30 cellular contexts compared by ENCODE assay signal in the genomic region with DNA sequence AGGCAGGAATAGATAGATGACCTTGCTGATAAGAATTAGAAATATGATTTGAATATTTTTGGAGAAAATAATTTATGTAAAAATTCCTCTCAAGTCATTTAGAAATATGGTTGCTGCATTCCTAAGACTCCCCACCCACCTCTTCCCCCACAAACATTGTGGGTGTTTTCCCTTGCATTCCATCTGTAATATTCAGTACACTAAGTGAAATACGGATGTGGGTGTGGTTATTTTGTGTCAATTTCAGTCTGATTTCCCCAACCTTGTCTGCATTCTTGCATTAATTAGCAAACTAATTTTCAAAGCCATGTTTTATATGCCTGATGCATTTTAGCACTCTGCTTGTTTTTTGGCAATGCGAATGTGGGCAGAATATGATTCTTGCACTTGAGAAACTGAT.
DNase-seq lines count a peak whose midpoint lies in the region; ATAC-seq, FAIRE-seq and TF ChIP-seq lines count a peak whose summit lies in the region.
"Had no signal": no experiment of that assay in that cellular context is flagged by ENCODE, and none has a peak within 500 bp of the region (broad histone marks: within the 10 kb centered on the region; RNA-seq: fewer than 3 reads in every experiment).

No MANE protein-coding gene starts in this region.

- H3K9ac ChIP-seq in mammary epithelial cell (ENCODE audit: insufficient read depth, low read length) (no peak overlapping the region), keratinocyte (ENCODE audit: control insufficient read depth, extremely low read depth, insufficient read depth, low read length) (peak overlapping the region; percentile 49)

- no TSS peak for BruUV-seq in mammary epithelial cell (replicated peaks; lab: Mats Ljungman, UMichigan)

- FAIRE-seq in keratinocyte (lab: Jason Lieb, UNC): peak; percentile 29
- FAIRE-seq: A549, GM18507, K562 had no signal

- H3K9me3 ChIP-seq in mammary epithelial cell (replicated peaks; ENCODE audit: insufficient read depth, low read length) (no peaks in the 10 kb centered on the region), keratinocyte (ENCODE audit: control insufficient read depth, low read depth, low read length) (no peaks in the 10 kb centered on the region), Peyer's patch (no peaks in the 10 kb centered on the region), right cardiac atrium (ENCODE audit: control insufficient read depth, low read length) (no peaks in the 10 kb centered on the region)
- H3K9me3 ChIP-seq: A549, Caco-2 had no signal

- H3K4me1 ChIP-seq in mammary epithelial cell (ENCODE audit: insufficient read depth, low read length): peaks cover 9% of the 10 kb centered on the region
- H3K4me1 ChIP-seq in keratinocyte (ENCODE audit: control insufficient read depth, extremely low read depth, insufficient read depth, low read length): peaks cover 30% of the 10 kb centered on the region
- H3K4me1 ChIP-seq in Peyer's patch: no peaks in the 10 kb centered on the region
- no peaks in the 10 kb centered on the region for H3K4me1 ChIP-seq in right cardiac atrium (ENCODE audit: control insufficient read depth, insufficient read depth, low read length)
- H3K4me1 ChIP-seq: A549, Caco-2 had no signal

- intact Hi-C loops in mammary epithelial cell (cut with micrococcal nuclease) (loop anchor here (2.0 kb wide), 1 partner anchor 70 kb away; no protein-coding TSS in a partner anchor), right cardiac atrium (cut with DNase I) (no loop called here)

- no peak overlapping the region for H3K4me3 ChIP-seq in Jurkat, Clone E6-1 (ENCODE audit: low read length)
- H3K4me3 ChIP-seq in mammary epithelial cell (replicated peaks in 1 of 3; ENCODE audit: insufficient read depth in 1 of 3, low read depth in 2 of 3, low read length in 3 of 3): no peak overlapping the region
- peak overlapping the region in 2 of 3 experiments; percentile 17 to 32 for H3K4me3 ChIP-seq in keratinocyte (ENCODE audit: control insufficient read depth in 2 of 3, extremely low read depth in 1 of 3, insufficient read depth in 2 of 3, low read depth in 1 of 3, low read length in 3 of 3)
- H3K4me3 ChIP-seq in Peyer's patch: no peak overlapping the region
- H3K4me3 ChIP-seq in right cardiac atrium (ENCODE audit: low read length): no peak overlapping the region
- H3K4me3 ChIP-seq: A549, K562, PC-9, SK-N-MC had no signal

- ATAC-seq in HG03442 (IDR thresholded peaks at IDR 0.05; ENCODE audit: unreplicated experiment): no peak
- ATAC-seq in right cardiac atrium: no peak
- ATAC-seq: A549; CD8-positive, alpha-beta T cell; HCT116; K562 had no signal

- dilution Hi-C loops in mammary epithelial cell (cut with HindIII; ENCODE audit: low sequenced_read_pairs) (no loop called here), keratinocyte (cut with MboI; ENCODE audit: extremely low pct_ligation_motif_present, low sequenced_read_pairs) (no loop called here)

- H2AFZ ChIP-seq in mammary epithelial cell (ENCODE audit: low read depth, low read length) (no peak overlapping the region), keratinocyte (ENCODE audit: control insufficient read depth, low read length) (no peak overlapping the region)
- H2AFZ ChIP-seq: PC-9 had no signal

- 43% methylated on average over 2 of the region's 2 CpGs for WGBS in mammary epithelial cell (ENCODE audit: low coverage, missing lambda C conversion rate)
- WGBS in right cardiac atrium: 72% methylated on average over 2 of the region's 2 CpGs

- H4K20me1 ChIP-seq in mammary epithelial cell (ENCODE audit: insufficient read depth, low read length) (no peaks in the 10 kb centered on the region), keratinocyte (ENCODE audit: control insufficient read depth, extremely low read depth, insufficient read depth, low read length) (no peaks in the 10 kb centered on the region)

- H3K79me2 ChIP-seq in mammary epithelial cell (ENCODE audit: insufficient read depth, low read length): no peaks in the 10 kb centered on the region
- no peaks in the 10 kb centered on the region for H3K79me2 ChIP-seq in keratinocyte (ENCODE audit: control insufficient read depth, insufficient read depth, low read length)

- H3K36me3 ChIP-seq in mammary epithelial cell (ENCODE audit: insufficient read depth, low read length) (no peaks in the 10 kb centered on the region), keratinocyte (ENCODE audit: control insufficient read depth in 2 of 2, extremely low read depth in 1 of 2, insufficient read depth in 2 of 2, low read length in 2 of 2) (no peaks in the 10 kb centered on the region), Peyer's patch (no peaks in the 10 kb centered on the region)

- TF ChIP-seq POLR2A in Peyer's patch (IDR thresholded peaks at IDR 0.05): no peak

- peak; percentile 17 for DNase-seq in Jurkat, Clone E6-1 (ENCODE audit: low read depth, low spot score)
- DNase-seq in mammary epithelial cell (peak; percentile 55), keratinocyte (ENCODE audit: low read depth, low spot score) (peak; percentile 50), Peyer's patch (no peak), right cardiac atrium (no peak), NCI-H1105 (lab: John Stamatoyannopoulos, UW) (no peak)
- DNase-seq: Caco-2; CD8-positive, alpha-beta T cell; DMS 273 treated with DMSO at 0.1 percent for 48 hours; DMS79 treated with DMSO at 0.1 percent for 48 hours; Kasumi-1; MV-4-11; NCI-H1105 treated with DMSO at 0.1 percent for 48 hours; NCI-H146; NCI-H1930; NCI-H2107; NCI-H446; NCI-H524 treated with DMSO at 0.1 percent for 48 hours; NK-92 treated with Interleukin-12 subunit alpha and Interleukin-12 subunit beta, amount 100 ng/mL, for 24 hours; PC-9; RPMI8226; SHP77 treated with DMSO at 0.1 percent for 48 hours; SW 1271 had no signal

- TF ChIP-seq CTCF in mammary epithelial cell (conservative IDR thresholded peaks at IDR 0.05 in 1 of 2, IDR thresholded peaks at IDR 0.05 in 1 of 2; ENCODE audit: extremely low read depth in 1 of 2, insufficient read depth in 1 of 2, low read depth in 1 of 2, low read length in 2 of 2) (no peak), keratinocyte (optimal IDR thresholded peaks at IDR 0.05 in 1 of 3, IDR thresholded peaks at IDR 0.05 in 1 of 3, conservative IDR thresholded peaks at IDR 0.05 in 1 of 3; ENCODE audit: extremely low read depth in 1 of 3, insufficient read depth in 2 of 3, low read length in 3 of 3) (no peak), Peyer's patch (IDR thresholded peaks at IDR 0.05) (no peak)

- CTCF ChIA-PET in mammary epithelial cell (lab: Charles Lee; ENCODE audit: low non-redundant PET): no interaction called here

- in situ Hi-C loops in mammary epithelial cell (cut with MboI; ENCODE audit: low sequenced_read_pairs in 2 of 2): no loop called here

- H3K4me2 ChIP-seq in mammary epithelial cell (ENCODE audit: insufficient read depth, low read depth, low read length) (no peak overlapping the region), keratinocyte (ENCODE audit: control insufficient read depth, extremely low read depth, insufficient read depth, low read depth, low read length) (peak overlapping the region; percentile 79)
- H3K4me2 ChIP-seq: A549, PC-9 had no signal

- H3K9me1 ChIP-seq in keratinocyte (ENCODE audit: control insufficient read depth, extremely low read depth, insufficient read depth, low read length): no peaks in the 10 kb centered on the region

- H3K27me3 ChIP-seq in mammary epithelial cell (ENCODE audit: insufficient read depth, low read length) (no peaks in the 10 kb centered on the region), keratinocyte (ENCODE audit: control insufficient read depth, extremely low read depth, insufficient read depth, low read length) (no peaks in the 10 kb centered on the region), Peyer's patch (no peaks in the 10 kb centered on the region), right cardiac atrium (ENCODE audit: control insufficient read depth, insufficient read depth) (no peaks in the 10 kb centered on the region)

- H3K27ac ChIP-seq in mammary epithelial cell (ENCODE audit: insufficient read depth, low read depth, low read length) (no peak overlapping the region), keratinocyte (ENCODE audit: control insufficient read depth, insufficient read depth, low read length) (peak overlapping the region; percentile 65), Peyer's patch (no peak overlapping the region), right cardiac atrium (ENCODE audit: low read length) (no peak overlapping the region)
- H3K27ac ChIP-seq: A549, C4-2B, PC-9, SK-N-MC had no signal

Comparison
In these comparisons a context has a peak if more than half of its experiments do, and no peak if none do; other contexts are left out.
1. DNase-seq: peak in Jurkat, Clone E6-1 (single experiment), mammary epithelial cell (single experiment) and keratinocyte (single experiment); none in Peyer's patch (0 of 3), right cardiac atrium (0 of 3) and NCI-H1105 (single experiment).
2. H3K4me3 ChIP-seq: peak in keratinocyte (2 of 3); none in Jurkat, Clone E6-1 (single experiment), mammary epithelial cell (0 of 3), Peyer's patch (0 of 4) and right cardiac atrium (single experiment).